In the genomic region with DNA sequence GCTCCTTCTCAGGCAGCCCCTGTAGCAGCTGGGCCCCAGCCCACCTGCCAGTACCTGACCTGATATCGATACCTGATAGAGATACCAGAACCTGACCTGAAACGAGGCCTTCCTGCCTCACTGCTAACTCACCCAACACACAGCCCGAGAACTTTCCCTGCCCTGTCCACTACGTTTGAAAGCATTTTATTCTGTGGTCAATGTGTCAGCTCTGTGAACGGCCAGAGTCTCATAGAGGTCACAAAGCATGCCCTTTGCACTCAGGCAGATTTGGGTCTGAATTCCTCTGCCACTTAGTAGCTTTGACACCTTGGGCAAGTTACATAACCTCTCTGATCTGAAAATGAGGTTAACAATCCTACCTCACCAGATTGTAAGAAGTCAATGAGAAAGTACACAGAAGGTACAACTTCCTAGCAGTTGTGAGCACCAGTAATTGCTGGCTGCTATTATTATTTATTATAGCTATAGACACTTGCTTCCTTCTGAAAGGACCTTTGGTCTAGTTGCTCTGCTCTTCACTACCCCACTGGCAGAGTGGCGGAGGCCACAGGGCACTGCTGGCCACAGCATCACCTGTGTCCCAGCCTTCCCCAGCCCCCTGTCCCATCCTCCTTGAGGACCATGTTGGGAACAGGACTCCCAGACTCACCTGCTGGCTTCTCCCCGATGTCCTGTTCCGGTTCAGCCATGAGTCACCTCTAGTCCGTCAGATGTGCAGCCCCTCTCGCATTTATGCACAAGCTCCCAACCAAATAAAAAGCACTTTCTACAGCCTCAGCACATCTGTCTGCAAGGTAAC, we compare ENCODE assay signal across 1 cellular context.
TF ChIP-seq lines count a peak whose summit lies in the region.

No MANE protein-coding gene starts in this region.

TF ChIP-seq in H1, 55 proteins besides CTCF, POLR2A, EP300 and RAD21:
- no peak for TF ChIP-seq POLR2AphosphoS5 (IDR thresholded peaks at IDR 0.05; ENCODE audit: low read depth, low read length)
- TF ChIP-seq YY1 (IDR thresholded peaks at IDR 0.05; ENCODE audit: low read depth, low read length): no peak
- no peak for TF ChIP-seq HDAC2 (IDR thresholded peaks at IDR 0.05; ENCODE audit: borderline replicate concordance in 1 of 2, low read depth in 2 of 2, low read length in 2 of 2)
- TF ChIP-seq SIX5 (IDR thresholded peaks at IDR 0.05; ENCODE audit: low read depth, low read length): no peak
